21 cellular contexts compared by ENCODE assay signal in genomic region chr1:66968574-66968973, GRCh38.
"Had no signal": no experiment of that assay in that cellular context is flagged by ENCODE, and none has a peak within 500 bp of the region (broad histone marks: within the 10 kb centered on the region; RNA-seq: fewer than 3 reads in every experiment).

No MANE protein-coding gene starts in this region.

- DNase-seq: activated CD4-positive, alpha-beta T cell treated with anti-CD3 and anti-CD28 coated beads for 48 hours; activated CD4-positive, alpha-beta T cell treated with anti-CD3 and anti-CD28 coated beads, Interleukin-2, amount 50 U/mL, for 48 hours; activated CD8-positive, alpha-beta memory T cell treated with anti-CD3 and anti-CD28 coated beads, Interleukin-2, amount 10 ng/mL, durations not matched to agents 7 days and 5 days; activated effector memory CD4-positive, alpha-beta T cell treated with anti-CD3 and anti-CD28 coated beads, Interleukin-2, amount 50 U/mL, for 16 hours; activated naive CD4-positive, alpha-beta T cell treated with anti-CD3 and anti-CD28 coated beads, Interleukin-2, amount 10 ng/mL, durations not matched to agents 7 days and 5 days; anterior cingulate cortex; dorsolateral prefrontal cortex; foreskin melanocyte; heart right ventricle; kidney glomerular epithelial cell; left lung; lower lobe of right lung; mesendoderm; right lobe of liver; stimulated activated CD4-positive, alpha-beta T cell treated with anti-CD3 and anti-CD28 coated beads, Interleukin-2, amount 100 ng/mL, for 48 hours; stimulated activated naive CD4-positive, alpha-beta T cell treated with Interleukin-2 at 50 U/mL for 16 hours; T-helper 1 cell; transverse colon had no signal

- H3K27ac Mint-ChIP-seq: activated CD8-positive, alpha-beta memory T cell treated with anti-CD3 and anti-CD28 coated beads, Interleukin-2, amount 10 ng/mL, durations not matched to agents 7 days and 5 days; activated naive CD4-positive, alpha-beta T cell treated with anti-CD3 and anti-CD28 coated beads, Interleukin-2, amount 10 ng/mL, durations not matched to agents 7 days and 5 days; nephron; progenitor cell of endocrine pancreas had no signal

- H3K27me3 ChIP-seq: dorsolateral prefrontal cortex, heart right ventricle, left lung, right lobe of liver, transverse colon had no signal

- H3K27me3 Mint-ChIP-seq: activated CD8-positive, alpha-beta memory T cell treated with anti-CD3 and anti-CD28 coated beads, Interleukin-2, amount 10 ng/mL, durations not matched to agents 7 days and 5 days; activated naive CD4-positive, alpha-beta T cell treated with anti-CD3 and anti-CD28 coated beads, Interleukin-2, amount 10 ng/mL, durations not matched to agents 7 days and 5 days; progenitor cell of endocrine pancreas had no signal

- H3K4me1 Mint-ChIP-seq: nephron had no signal

- H3K4me3 Mint-ChIP-seq: activated CD8-positive, alpha-beta memory T cell treated with anti-CD3 and anti-CD28 coated beads, Interleukin-2, amount 10 ng/mL, durations not matched to agents 7 days and 5 days; activated naive CD4-positive, alpha-beta T cell treated with anti-CD3 and anti-CD28 coated beads, Interleukin-2, amount 10 ng/mL, durations not matched to agents 7 days and 5 days; nephron had no signal

- H3K4me3 ChIP-seq: coronary artery, dorsolateral prefrontal cortex, heart right ventricle, left lung, lower lobe of right lung, right lobe of liver, transverse colon had no signal

- ATAC-seq: activated CD8-positive, alpha-beta memory T cell treated with anti-CD3 and anti-CD28 coated beads, Interleukin-2, amount 10 ng/mL, durations not matched to agents 7 days and 5 days; heart right ventricle; left lung; lower lobe of right lung had no signal
